18 cellular contexts compared by ENCODE assay signal in genomic region chr13:73922728-73923393, GRCh38.
DNase-seq lines count a peak whose midpoint lies in the region; ATAC-seq, FAIRE-seq and TF ChIP-seq lines count a peak whose summit lies in the region.
"Had no signal": no experiment of that assay in that cellular context is flagged by ENCODE, and none has a peak within 500 bp of the region (broad histone marks: within the 10 kb centered on the region; RNA-seq: fewer than 3 reads in every experiment).

No MANE protein-coding gene starts in this region.

- H3K14ac ChIP-seq in IMR-90 (replicated peaks; ENCODE audit: low read depth, low read length): no peak overlapping the region
- no peak overlapping the region for H3K14ac ChIP-seq in trophoblast cell (ENCODE audit: low read length)

- dilution Hi-C loops in IMR-90 (cut with HindIII; ENCODE audit: low sequenced_read_pairs, unreplicated experiment): no loop called here

- H3K18ac ChIP-seq in IMR-90 (ENCODE audit: low read depth, low read length) (no peak overlapping the region), trophoblast cell (ENCODE audit: low read length) (no peak overlapping the region)

- TF ChIP-seq CTCF in IMR-90 (conservative IDR thresholded peaks at IDR 0.05; ENCODE audit: low read depth, low read length) (no peak), brain microvascular endothelial cell (IDR thresholded peaks at IDR 0.05; ENCODE audit: low read depth, low read length, missing control alignments) (no peak)

- H3K56ac ChIP-seq in IMR-90 (ENCODE audit: extremely low read depth, insufficient read depth, low read length): no peak overlapping the region

- no peaks in the 10 kb centered on the region for H3K9me3 ChIP-seq in IMR-90 (ENCODE audit: control insufficient read depth, insufficient read depth, low read length)
- no peaks in the 10 kb centered on the region for H3K9me3 ChIP-seq in trophoblast cell (ENCODE audit: insufficient read depth, low read depth, low read length)
- H3K9me3 ChIP-seq: psoas muscle, spleen had no signal

- H3K4me3 ChIP-seq in IMR-90 (ENCODE audit: insufficient read depth, low read depth, low read length) (no peak overlapping the region), brain microvascular endothelial cell (ENCODE audit: low read depth, low read length) (no peak overlapping the region), trophoblast cell (ENCODE audit: low read depth, low read length) (no peak overlapping the region)
- H3K4me3 ChIP-seq: psoas muscle, spleen had no signal

- H2BK120ac ChIP-seq in IMR-90 (ENCODE audit: low read depth, low read length) (no peak overlapping the region), trophoblast cell (ENCODE audit: insufficient read depth, low read length, poor library complexity) (no peak overlapping the region)

- H3K9me1 ChIP-seq in IMR-90 (ENCODE audit: insufficient read depth, low read length): peaks cover 4% of the 10 kb centered on the region; the same call in 1 of the 2 replicates

- H2AK5ac ChIP-seq in IMR-90 (ENCODE audit: low read depth, low read length): no peak overlapping the region
- H2AK5ac ChIP-seq in trophoblast cell (ENCODE audit: low read length): no peak overlapping the region

- TF ChIP-seq RAD21 in IMR-90 (IDR thresholded peaks at IDR 0.05; ENCODE audit: low read length): no peak

- no peaks in the 10 kb centered on the region for H3K36me3 ChIP-seq in IMR-90 (ENCODE audit: control insufficient read depth, insufficient read depth, low read length)
- no peaks in the 10 kb centered on the region for H3K36me3 ChIP-seq in brain microvascular endothelial cell (replicated peaks)
- no peaks in the 10 kb centered on the region for H3K36me3 ChIP-seq in trophoblast cell (ENCODE audit: control insufficient read depth in 1 of 2, insufficient read depth in 2 of 2, low read length in 2 of 2)
- H3K36me3 ChIP-seq: spleen had no signal

- H3K79me1 ChIP-seq in IMR-90 (ENCODE audit: low read depth in 1 of 2, low read length in 2 of 2) (peaks cover 28 to 58% of the 10 kb centered on the region in 2 experiments; a peak in 3 of 4 replicates), trophoblast cell (ENCODE audit: low read length) (no peaks in the 10 kb centered on the region)

- H3K23ac ChIP-seq in IMR-90 (ENCODE audit: low read depth, low read length) (no peak overlapping the region), trophoblast cell (ENCODE audit: low read length) (no peak overlapping the region)

- H2BK20ac ChIP-seq in IMR-90 (ENCODE audit: low read depth, low read length): no peak overlapping the region

- no peak for TF ChIP-seq POLR2A in IMR-90 (IDR thresholded peaks at IDR 0.05; ENCODE audit: low read depth, low read length)
- no peak for TF ChIP-seq POLR2A in GM12891 (IDR thresholded peaks at IDR 0.05; ENCODE audit: low read depth, low read length)

- no peak overlapping the region for H2BK5ac ChIP-seq in IMR-90 (ENCODE audit: low read depth, low read length, poor library complexity, severe bottlenecking)
- H2BK5ac ChIP-seq in trophoblast cell (ENCODE audit: low read depth, low read length, poor library complexity): no peak overlapping the region

- H4K8ac ChIP-seq in IMR-90 (ENCODE audit: low read depth in 2 of 2, low read length in 2 of 2) (no peak overlapping the region), trophoblast cell (ENCODE audit: low read depth, low read length) (no peak overlapping the region)

- CTCF ChIA-PET in IMR-90 (lab: Yijun Ruan, JAX): interaction anchor here (0.6 kb wide), 1 partner anchor 8 kb away, joined by 4 read pairs; no protein-coding TSS in a partner anchor

- H3K4me2 ChIP-seq in IMR-90 (ENCODE audit: low read depth, low read length) (no peak overlapping the region), trophoblast cell (ENCODE audit: low read length) (no peak overlapping the region)

- H3K27me3 ChIP-seq in IMR-90 (ENCODE audit: control insufficient read depth, insufficient read depth, low read length) (no peaks in the 10 kb centered on the region), brain microvascular endothelial cell (replicated peaks) (no peaks in the 10 kb centered on the region), trophoblast cell (ENCODE audit: insufficient read depth, low read length) (no peaks in the 10 kb centered on the region)
- H3K27me3 ChIP-seq: spleen had no signal

- no TSS peak for BruUV-seq in IMR-90 (replicated peaks; lab: Mats Ljungman, UMichigan)

- peaks cover 5% of the 10 kb centered on the region; the same call in 1 of the 2 replicates for H3K4me1 ChIP-seq in IMR-90 (ENCODE audit: control insufficient read depth, insufficient read depth, low read length)
- no peaks in the 10 kb centered on the region for H3K4me1 ChIP-seq in trophoblast cell (ENCODE audit: control insufficient read depth in 1 of 2, insufficient read depth in 2 of 2, low read length in 2 of 2)
- H3K4me1 ChIP-seq: psoas muscle had no signal

- H3K9ac ChIP-seq in IMR-90 (ENCODE audit: low read depth, low read length) (no peak overlapping the region), trophoblast cell (ENCODE audit: low read length) (no peak overlapping the region)

- no peaks in the 10 kb centered on the region for H3K79me2 ChIP-seq in trophoblast cell (ENCODE audit: control insufficient read depth, insufficient read depth, low read length, poor library complexity)

- in situ Hi-C loops in IMR-90 (cut with MboI; ENCODE audit: low sequenced_read_pairs) (no loop called here), brain microvascular endothelial cell (cut with HindIII; ENCODE audit: low pct_ligation_motif_present, low sequenced_read_pairs) (no loop called here)

- no peak overlapping the region for H2AK9ac ChIP-seq in IMR-90 (replicated peaks; ENCODE audit: low read depth, low read length, poor library complexity)

- H3K4ac ChIP-seq in IMR-90 (ENCODE audit: low read depth, low read length): no peak overlapping the region
- no peak overlapping the region for H3K4ac ChIP-seq in trophoblast cell (ENCODE audit: low read depth, low read length)

- POLR2A ChIA-PET in IMR-90 (lab: Charles Lee; ENCODE audit: unreplicated experiment): no interaction called here

- intact Hi-C loops in IMR-90 (cut with micrococcal nuclease): no loop called here

- no CpG with 5 or more reads among the region's 2 CpGs for WGBS in IMR-90 (ENCODE audit: extremely low coverage in 2 of 2, insufficient read length in 1 of 2), 2 experiments
- no CpG with 5 or more reads among the region's 2 CpGs for WGBS in trophoblast cell (ENCODE audit: extremely low coverage, insufficient coverage, insufficient read length)

- no peak overlapping the region for H2BK15ac ChIP-seq in IMR-90 (ENCODE audit: low read depth, low read length)

- ATAC-seq in IMR-90 (ENCODE audit: low read depth): peak; percentile 51; the same call in 1 of the 2 replicates
- ATAC-seq in HG03175 (IDR thresholded peaks at IDR 0.05; ENCODE audit: unreplicated experiment): no peak
- ATAC-seq in GM21515 (IDR thresholded peaks at IDR 0.05; ENCODE audit: unreplicated experiment): no peak
- ATAC-seq: psoas muscle had no signal

- H4K91ac ChIP-seq in IMR-90 (ENCODE audit: insufficient read depth, low read depth, low read length): no peak overlapping the region
- H4K91ac ChIP-seq in trophoblast cell (ENCODE audit: low read depth, low read length): no peak overlapping the region

- no peak overlapping the region for H2BK12ac ChIP-seq in trophoblast cell (ENCODE audit: low read length)

- no peak overlapping the region for H2AFZ ChIP-seq in IMR-90 (replicated peaks; ENCODE audit: low read length, poor library complexity)
- H2AFZ ChIP-seq in trophoblast cell (ENCODE audit: insufficient read depth, low read length, poor library complexity): no peak overlapping the region

- H3K27ac ChIP-seq in IMR-90 (ENCODE audit: insufficient read depth, low read length) (no peak overlapping the region), brain microvascular endothelial cell (peak overlapping the region; percentile 41), trophoblast cell (ENCODE audit: low read depth, low read length) (no peak overlapping the region)
- H3K27ac ChIP-seq: C4-2B, psoas muscle, spleen had no signal

- no peak overlapping the region for H4K12ac ChIP-seq in trophoblast cell (ENCODE audit: low read depth, low read length)

- H4K20me1 ChIP-seq in IMR-90 (ENCODE audit: insufficient read depth, low read length): no peaks in the 10 kb centered on the region

- no peak for FAIRE-seq in GM12891 (lab: Jason Lieb, UNC)

- DNase-seq in ELR (ENCODE audit: low read depth) (peak; percentile 58), IMR-90 (peak; percentile 58), brain microvascular endothelial cell (peak; percentile 21), trophoblast cell (peak; percentile 26 to 72), GM12891 (ENCODE audit: insufficient read length, low spot score) (no peak)
- DNase-seq: activated CD4-positive, alpha-beta T cell treated with anti-CD3 and anti-CD28 coated beads for 48 hours; amniotic stem cell; DMS 273 treated with DMSO at 0.1 percent for 48 hours; hypothalamus; midbrain; NCI-H146; NCI-H2171 treated with DMSO at 0.1 percent for 48 hours; psoas muscle; spleen; T1000 had no signal

- H4K5ac ChIP-seq in IMR-90 (ENCODE audit: low read depth, low read length): no peak overlapping the region

TF ChIP-seq in IMR-90, 13 proteins besides CTCF, POLR2A, EP300 and RAD21:
- TF ChIP-seq MXI1 (IDR thresholded peaks at IDR 0.05; ENCODE audit: borderline replicate concordance, low read depth, low read length) (no peak), CEBPB (IDR thresholded peaks at IDR 0.05; ENCODE audit: low read depth, low read length) (peak; percentile 46; the same call in 1 of the 2 replicates)

TF ChIP-seq in GM12891, 5 proteins besides CTCF, POLR2A, EP300 and RAD21:
- no peak for TF ChIP-seq PAX5 (IDR thresholded peaks at IDR 0.05; ENCODE audit: insufficient read depth, low read length, severe bottlenecking)
